In genomic region chr18:45402485-45403056, GRCh38 we compare ENCODE assay signal across 14 cellular contexts.
DNase-seq lines count a peak whose midpoint lies in the region; ATAC-seq and TF ChIP-seq lines count a peak whose summit lies in the region.
"Had no signal": no experiment of that assay in that cellular context is flagged by ENCODE, and none has a peak within 500 bp of the region (broad histone marks: within the 10 kb centered on the region; RNA-seq: fewer than 3 reads in every experiment).

No MANE protein-coding gene starts in this region.

- H3K27me3 ChIP-seq in brain microvascular endothelial cell (replicated peaks) (no peaks in the 10 kb centered on the region), upper lobe of left lung (no peaks in the 10 kb centered on the region)
- H3K27me3 ChIP-seq: gastroesophageal sphincter, stomach had no signal

- TF ChIP-seq POLR2A in upper lobe of left lung (IDR thresholded peaks at IDR 0.05): no peak

- no peaks in the 10 kb centered on the region for H3K9me3 ChIP-seq in upper lobe of left lung
- H3K9me3 ChIP-seq: stomach had no signal

- no peak for ATAC-seq in HG03378 (IDR thresholded peaks at IDR 0.05; ENCODE audit: unreplicated experiment)
- ATAC-seq in GM18858 (IDR thresholded peaks at IDR 0.05; ENCODE audit: unreplicated experiment): no peak
- no peak for ATAC-seq in upper lobe of left lung (ENCODE audit: low FRiP score in 2 of 2)
- ATAC-seq: gastroesophageal sphincter had no signal

- H3K27ac ChIP-seq in brain microvascular endothelial cell (no peak overlapping the region), upper lobe of left lung (no peak overlapping the region)
- H3K27ac ChIP-seq: gastroesophageal sphincter, stomach had no signal

- TF ChIP-seq EP300 in upper lobe of left lung (IDR thresholded peaks at IDR 0.05): no peak

- WGBS in upper lobe of left lung, 2 donors: 83 to 86% methylated on average over 2 of the region's 2 CpGs

- H3K4me3 ChIP-seq in brain microvascular endothelial cell (ENCODE audit: low read depth, low read length) (no peak overlapping the region), upper lobe of left lung (no peak overlapping the region)
- H3K4me3 ChIP-seq: gastroesophageal sphincter, stomach had no signal

- in situ Hi-C loops in brain microvascular endothelial cell (cut with HindIII; ENCODE audit: low pct_ligation_motif_present, low sequenced_read_pairs): no loop called here

- H3K36me3 ChIP-seq in brain microvascular endothelial cell (replicated peaks) (no peaks in the 10 kb centered on the region), upper lobe of left lung (no peaks in the 10 kb centered on the region)
- H3K36me3 ChIP-seq: gastroesophageal sphincter, stomach had no signal

- peak; percentile 23 for DNase-seq in Daoy (ENCODE audit: low read depth)
- peak; percentile 2 for DNase-seq in LoVo (ENCODE audit: low spot score)
- DNase-seq in brain microvascular endothelial cell: peak; percentile 29
- peak; percentile 26 for DNase-seq in non-pigmented ciliary epithelial cell (ENCODE audit: low read depth)
- no peak for DNase-seq in upper lobe of left lung
- DNase-seq: CD4-positive, alpha-beta memory T cell; islet precursor cell; NCI-H1436; NCI-H69; SHP77; stomach had no signal

- H3K4me1 ChIP-seq in upper lobe of left lung: no peaks in the 10 kb centered on the region
- H3K4me1 ChIP-seq: gastroesophageal sphincter, stomach had no signal

- TF ChIP-seq CTCF in brain microvascular endothelial cell (IDR thresholded peaks at IDR 0.05; ENCODE audit: low read depth, low read length, missing control alignments) (no peak), upper lobe of left lung (IDR thresholded peaks at IDR 0.05) (no peak)

Comparison
In these comparisons a context has a peak if more than half of its experiments do, and no peak if none do; other contexts are left out.
1. DNase-seq: peak in Daoy (single experiment), LoVo (single experiment), brain microvascular endothelial cell (single experiment) and non-pigmented ciliary epithelial cell (single experiment); none in upper lobe of left lung (0 of 2).